ENCODE assay signal across 15 cellular contexts in genomic region chr18:46469186-46469915, GRCh38.
DNase-seq lines count a peak whose midpoint lies in the region; ATAC-seq and TF ChIP-seq lines count a peak whose summit lies in the region.
"Had no signal": no experiment of that assay in that cellular context is flagged by ENCODE, and none has a peak within 500 bp of the region (broad histone marks: within the 10 kb centered on the region; RNA-seq: fewer than 3 reads in every experiment).

No MANE protein-coding gene starts in this region.

- no peaks in the 10 kb centered on the region for H3K36me3 ChIP-seq in upper lobe of left lung
- H3K36me3 ChIP-seq: adrenal gland had no signal

- no peak for ATAC-seq in upper lobe of left lung (ENCODE audit: low FRiP score in 2 of 2)
- ATAC-seq in HG03039 (IDR thresholded peaks at IDR 0.05; ENCODE audit: unreplicated experiment): no peak
- no peak for ATAC-seq in HG02798 (IDR thresholded peaks at IDR 0.05; ENCODE audit: poor library complexity, unreplicated experiment)

- no peaks in the 10 kb centered on the region for H3K9me3 ChIP-seq in upper lobe of left lung
- H3K9me3 ChIP-seq: adrenal gland had no signal

- no peaks in the 10 kb centered on the region for H3K27me3 ChIP-seq in upper lobe of left lung
- H3K27me3 ChIP-seq: adrenal gland had no signal

- DNase-seq in NCI-H128 (lab: John Stamatoyannopoulos, UW; ENCODE audit: unreplicated experiment) (peak; percentile 18), fibroblast of gingiva (ENCODE audit: low read depth) (peak; percentile 42), upper lobe of left lung (no peak), germinal center (ENCODE audit: low spot score) (no peak)
- DNase-seq: activated B cell treated with CpG ODN at 0.5 μM for 24 hours; adrenal gland; effector CD8-positive, alpha-beta T cell; glutamatergic neuron; NCI-H1694; SHP77; stimulated activated CD4-positive, alpha-beta T cell treated with anti-CD3 and anti-CD28 coated beads, Interleukin-15, amount 100 ng/mL, for 24 hours had no signal

- peaks cover 0 to 6% (median 0%) of the 10 kb centered on the region in 4 donors for H3K4me1 ChIP-seq in upper lobe of left lung
- H3K4me1 ChIP-seq: adrenal gland had no signal

- H3K27ac ChIP-seq in C4-2B: peak overlapping the region; percentile 92
- H3K27ac ChIP-seq in upper lobe of left lung: no peak overlapping the region
- H3K27ac ChIP-seq: adrenal gland had no signal

- TF ChIP-seq EP300 in upper lobe of left lung (IDR thresholded peaks at IDR 0.05): no peak

- no peak overlapping the region for H3K4me3 ChIP-seq in upper lobe of left lung
- H3K4me3 ChIP-seq: adrenal gland had no signal

- no peak for TF ChIP-seq CTCF in C4-2B (conservative IDR thresholded peaks at IDR 0.05)
- no peak for TF ChIP-seq CTCF in upper lobe of left lung (IDR thresholded peaks at IDR 0.05)

- TF ChIP-seq POLR2A in upper lobe of left lung (IDR thresholded peaks at IDR 0.05): no peak

- 59 to 77% methylated on average over 2 to 3 of the region's 3 CpGs for WGBS in upper lobe of left lung, 2 donors

TF ChIP-seq in PFSK-1, 5 proteins besides CTCF, POLR2A, EP300 and RAD21:
- TF ChIP-seq SIN3A (IDR thresholded peaks at IDR 0.05; ENCODE audit: borderline replicate concordance, insufficient read depth, low read length) (no peak), TAF1 (IDR thresholded peaks at IDR 0.05; ENCODE audit: borderline replicate concordance, insufficient read depth, low read length) (peak; percentile 46; the same call in 1 of the 2 replicates), FOXP2 (optimal IDR thresholded peaks at IDR 0.05; ENCODE audit: borderline replicate concordance, extremely low read depth, extremely low read length, insufficient read depth) (peak; percentile 28)

Comparison
In these comparisons a context has a peak if more than half of its experiments do, and no peak if none do; other contexts are left out.
1. DNase-seq: peak in NCI-H128 (single experiment) and fibroblast of gingiva (single experiment); none in upper lobe of left lung (0 of 2) and germinal center (single experiment).